1 cellular context compared by ENCODE assay signal in genomic region chr4:8700576-8700975, GRCh38.
TF ChIP-seq lines count a peak whose summit lies in the region.

No MANE protein-coding gene starts in this region.

TF ChIP-seq in GM23338, 12 proteins besides CTCF, POLR2A, EP300 and RAD21 (continued from another document):
- no peak for TF ChIP-seq ETS1 (IDR thresholded peaks at IDR 0.05)
- no peak for TF ChIP-seq POLR2AphosphoS5 (IDR thresholded peaks at IDR 0.05; ENCODE audit: low read depth)
- TF ChIP-seq REST (IDR thresholded peaks at IDR 0.05; ENCODE audit: unreplicated experiment), result no peak
- no peak for TF ChIP-seq ZNF114 (CRISPR knock-in tag; IDR thresholded peaks at IDR 0.05)
- TF ChIP-seq NANOG (IDR thresholded peaks at IDR 0.05; ENCODE audit: borderline replicate concordance), result no peak
